In the genomic region with DNA sequence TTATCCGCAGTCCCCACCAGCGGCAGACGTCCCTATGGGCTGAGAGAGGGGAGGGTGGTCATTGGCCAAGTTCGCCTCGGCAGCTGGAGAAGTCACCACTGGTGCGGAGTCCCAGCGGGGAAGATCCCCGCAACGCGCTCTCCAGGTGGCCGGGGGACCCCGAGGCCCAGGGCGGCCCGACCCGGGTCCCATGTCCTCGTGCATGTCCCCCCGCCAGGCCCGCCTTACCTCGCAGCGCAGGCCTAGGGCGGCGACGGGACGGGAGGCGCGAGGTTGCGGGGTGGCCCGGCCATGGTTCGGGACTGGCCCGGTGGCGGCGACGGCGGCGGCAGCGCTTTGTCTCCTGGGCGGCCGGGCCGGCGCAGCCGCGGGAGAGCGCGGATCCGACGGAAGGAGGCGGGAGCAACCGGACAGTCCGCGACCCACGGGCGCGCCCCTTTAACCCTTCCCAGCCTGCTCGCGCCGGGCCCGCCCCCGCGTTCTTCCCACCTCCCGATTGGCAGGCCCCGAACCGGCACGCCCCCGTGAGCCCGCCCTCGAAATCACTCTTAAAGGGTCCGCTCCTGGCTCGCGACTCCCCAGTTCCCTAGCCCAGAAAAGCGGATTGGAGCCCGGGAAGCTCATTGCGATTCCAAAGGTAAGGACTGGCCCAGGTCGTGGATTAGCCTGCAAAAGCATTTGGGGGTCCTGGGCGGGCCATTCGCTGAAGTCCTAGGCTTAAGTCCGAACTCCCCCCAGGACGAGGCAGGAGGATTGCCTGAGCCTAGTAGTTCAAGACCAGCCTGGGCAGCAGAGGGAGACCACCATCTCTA, we compare ENCODE assay signal across 8 cellular contexts. TPM values are rescaled to one million over a fixed set of nuclear protein-coding genes. Genes with fewer than 3 reads are reported as not detected.
DNase-seq lines count a peak whose midpoint lies in the region; ATAC-seq and TF ChIP-seq lines count a peak whose summit lies in the region.

PHETA1 (minus strand) TSS at position 412 of the 812 bp plus-strand sequence. CDS start 5,668 bp downstream, outside the sequence.

- peaks cover 10% of the 10 kb centered on the region for H3K27me3 Mint-ChIP-seq in activated CD8-positive, alpha-beta T cell treated with anti-CD3 and anti-CD28 coated beads, Interleukin-2, amount 10 ng/mL, durations not matched to agents 7 days and 5 days (ENCODE audit: low read depth)

- CTCF ChIA-PET in activated CD8-positive, alpha-beta T cell treated with anti-CD3 and anti-CD28 coated beads, Interleukin-2, amount 10 ng/mL, durations not matched to agents 7 days and 5 days (lab: Charles Lee): interaction anchor here (0.8 to 3.0 kb wide), 3 partner anchors 27 to 116 kb away, joined by 3 to 15 read pairs (median 6); no protein-coding TSS in a partner anchor

- H3K4me3 Mint-ChIP-seq in activated CD8-positive, alpha-beta T cell treated with anti-CD3 and anti-CD28 coated beads, Interleukin-2, amount 10 ng/mL, durations not matched to agents 7 days and 5 days: peak within 1 kb of the TSS; percentile 73

- H3K27ac ChIP-seq in BLaER1: peak within 1 kb of the TSS; percentile 80
- H3K27ac ChIP-seq in ectodermal cell (ENCODE audit: insufficient read depth, low read depth, low read length, poor library complexity, severe bottlenecking): no peak within 1 kb of the TSS
- H3K27ac ChIP-seq in lung (ENCODE audit: low read depth in 1 of 2, low read length in 1 of 2): peak within 1 kb of the TSS; percentile 64 to 90

- peaks cover 1% of the 10 kb centered on the region; the same call in 1 of the 2 replicates for H3K9me3 ChIP-seq in BLaER1
- no peaks in the 10 kb centered on the region for H3K9me3 ChIP-seq in ectodermal cell (ENCODE audit: control insufficient read depth, low read length)
- H3K9me3 ChIP-seq in lung (ENCODE audit: control insufficient read depth in 2 of 2, insufficient read depth in 1 of 2, low read length in 1 of 2): no peaks in the 10 kb centered on the region

- H3K36me3 ChIP-seq in BLaER1 (peaks cover 23% of the 10 kb centered on the region), ectodermal cell (ENCODE audit: control insufficient read depth, insufficient read depth, low read length) (no peaks in the 10 kb centered on the region), lung (ENCODE audit: control insufficient read depth in 2 of 2, insufficient read depth in 2 of 2, low read length in 2 of 2) (peaks cover 0 to 8% of the 10 kb centered on the region in 2 donors)

- ATAC-seq in GM19351 (IDR thresholded peaks at IDR 0.05; ENCODE audit: unreplicated experiment) (peak; percentile 93), HG03460 (IDR thresholded peaks at IDR 0.05; ENCODE audit: unreplicated experiment) (peak; percentile 94), lung (ENCODE audit: insufficient read depth, low FRiP score) (peak; percentile 98)
- peak; percentile 95 for ATAC-seq in activated CD8-positive, alpha-beta T cell treated with anti-CD3 and anti-CD28 coated beads, Interleukin-2, amount 10 ng/mL, durations not matched to agents 7 days and 5 days

- peak within 1 kb of the TSS; percentile 96 for H3K4me3 ChIP-seq in BLaER1
- peak within 1 kb of the TSS; percentile 90 for H3K4me3 ChIP-seq in ectodermal cell (ENCODE audit: insufficient read depth, low read depth, low read length)
- peak within 1 kb of the TSS; percentile 90 for H3K4me3 ChIP-seq in lung

- WGBS in ectodermal cell, 2 experiments: 1% methylated on average over 77 of the region's 77 CpGs
- 1% methylated on average over 50 to 77 of the region's 77 CpGs for WGBS in lung, 2 donors

- H3K36me3 Mint-ChIP-seq in activated CD8-positive, alpha-beta T cell treated with anti-CD3 and anti-CD28 coated beads, Interleukin-2, amount 10 ng/mL, durations not matched to agents 7 days and 5 days (ENCODE audit: low read depth): no peaks in the 10 kb centered on the region

- peaks cover 12% of the 10 kb centered on the region for H3K4me1 Mint-ChIP-seq in activated CD8-positive, alpha-beta T cell treated with anti-CD3 and anti-CD28 coated beads, Interleukin-2, amount 10 ng/mL, durations not matched to agents 7 days and 5 days (ENCODE audit: low read depth)

- peak; percentile 4 for TF ChIP-seq CTCF in lung (IDR thresholded peaks at IDR 0.05; ENCODE audit: control extremely low read depth, extremely low read depth)

- peaks cover 41% of the 10 kb centered on the region for H3K4me1 ChIP-seq in BLaER1
- H3K4me1 ChIP-seq in ectodermal cell (ENCODE audit: control insufficient read depth, insufficient read depth, low read length): no peaks in the 10 kb centered on the region
- H3K4me1 ChIP-seq in lung (ENCODE audit: control insufficient read depth in 2 of 2, insufficient read depth in 2 of 2, low read length in 2 of 2): peaks cover 0 to 8% of the 10 kb centered on the region in 2 donors

- POLR2A ChIA-PET in activated CD8-positive, alpha-beta T cell treated with anti-CD3 and anti-CD28 coated beads, Interleukin-2, amount 10 ng/mL, durations not matched to agents 7 days and 5 days (lab: Charles Lee): no interaction called here

- DNase-seq in NCI-H748 treated with DMSO at 0.1 percent for 48 hours (lab: John Stamatoyannopoulos, UW): peak; percentile 60
- peak; percentile 85 for DNase-seq in activated CD8-positive, alpha-beta T cell treated with anti-CD3 and anti-CD28 coated beads, Interleukin-2, amount 10 ng/mL, durations not matched to agents 7 days and 5 days
- DNase-seq in lung (ENCODE audit: low spot score): peak; percentile 93
- peak; percentile 77 to 81 for DNase-seq in stimulated activated CD4-positive, alpha-beta T cell treated with anti-CD3 and anti-CD28 coated beads, Interleukin-4, amount 100 ng/mL, for 48 hours (ENCODE audit: low read depth in 2 of 2)

- peak within 1 kb of the TSS; percentile 94 for H3K4me2 ChIP-seq in BLaER1

- H3K27me3 ChIP-seq in BLaER1 (no peaks in the 10 kb centered on the region), ectodermal cell (ENCODE audit: control insufficient read depth, insufficient read depth, low read length, poor library complexity, severe bottlenecking) (peaks cover 23% of the 10 kb centered on the region), lung (ENCODE audit: control insufficient read depth, insufficient read depth) (no peaks in the 10 kb centered on the region)

- H3K27ac Mint-ChIP-seq in activated CD8-positive, alpha-beta T cell treated with anti-CD3 and anti-CD28 coated beads, Interleukin-2, amount 10 ng/mL, durations not matched to agents 7 days and 5 days: no peak within 1 kb of the TSS

- peaks cover 25% of the 10 kb centered on the region for H4K20me1 ChIP-seq in BLaER1

- peak within 1 kb of the TSS; percentile 85 for H3K9ac ChIP-seq in BLaER1

- no peaks in the 10 kb centered on the region for H3K9me3 Mint-ChIP-seq in activated CD8-positive, alpha-beta T cell treated with anti-CD3 and anti-CD28 coated beads, Interleukin-2, amount 10 ng/mL, durations not matched to agents 7 days and 5 days (ENCODE audit: insufficient read depth)

RNA-seq across cellular contexts. Expression of gene PHETA1, which starts in this region (rescaled TPM):
- 1 to 10 TPM; 1.1 to 1.7 TPM for total RNA-seq in activated CD8-positive, alpha-beta T cell treated with anti-CD3 and anti-CD28 coated beads, Interleukin-2, amount 10 ng/mL, durations not matched to agents 7 days and 5 days
- polyA plus RNA-seq in ectodermal cell (2013, experiment 1 of 4): 11.7 TPM
- polyA plus RNA-seq in ectodermal cell (2013, experiment 2 of 4): 11.6 TPM
- polyA plus RNA-seq in ectodermal cell (2013, experiment 3 of 4): 9.0 TPM
- 10.1 TPM for polyA plus RNA-seq in ectodermal cell (2013, experiment 4 of 4)
- total RNA-seq in lung: 10 to 100 TPM in 1 of 2 donors, 1 to 10 TPM in 1; 3.1 to 15.4 TPM
- polyA plus RNA-seq in lung: 10 to 100 TPM; 12.1 to 14.3 TPM
